1 cellular context compared by ENCODE assay signal in the genomic region with DNA sequence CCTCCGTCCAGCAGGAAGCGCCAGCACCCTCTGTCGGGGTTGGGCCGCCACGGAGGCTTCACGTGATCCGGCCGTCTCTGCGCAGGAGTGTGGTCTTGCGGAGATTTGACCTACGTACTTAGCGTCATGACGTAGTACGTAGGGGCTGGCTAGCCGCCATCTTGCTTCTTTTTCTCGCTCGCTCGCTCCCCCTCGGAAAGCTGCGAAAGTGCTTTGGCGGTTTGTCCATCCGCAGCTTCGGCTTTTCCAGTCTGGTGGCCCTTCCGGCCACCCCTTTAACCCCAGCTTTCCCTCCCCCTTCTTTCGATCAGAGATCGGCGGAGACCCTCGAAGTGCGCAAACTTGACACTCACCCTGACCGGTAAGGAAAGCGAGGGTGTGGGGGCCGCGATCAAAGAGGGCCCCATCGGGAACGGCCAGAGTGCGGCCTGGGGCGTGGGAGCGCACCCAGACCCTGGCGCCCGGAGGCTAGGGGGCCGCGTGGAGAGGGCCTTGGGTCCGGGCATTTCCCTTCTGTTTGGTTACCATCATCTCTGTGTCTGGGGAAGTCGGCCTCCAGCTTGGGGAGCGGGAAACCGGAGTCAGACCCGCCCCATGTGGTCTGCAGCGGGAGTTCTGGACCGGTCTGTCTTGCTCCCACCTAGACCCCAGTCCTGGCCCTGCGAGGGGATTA.
TF ChIP-seq lines count a peak whose summit lies in the region.

A gene (plus strand): TSS at position 156 of the 673 bp plus-strand sequence. CDS start 26,559 bp downstream, outside the sequence.

TF ChIP-seq in K562, 482 proteins besides CTCF, POLR2A, EP300 and RAD21 (continued from another document and continues in another):
- TF ChIP-seq NR4A1 (CRISPR knock-in tag; IDR thresholded peaks at IDR 0.05) (no peak), NR4A1 (tag; IDR thresholded peaks at IDR 0.05) (no peak), KHSRP (IDR thresholded peaks at IDR 0.05) (no peak; the same call in 1 of the 2 replicates), SREBF2 (CRISPR knock-in tag; IDR thresholded peaks at IDR 0.05) (0 out of 2 replicates have a peak, but pooled peaks have one; percentile 72), TAF1 (IDR thresholded peaks at IDR 0.05; ENCODE audit: control insufficient read depth, extremely low read depth, insufficient read depth, low read length, severe bottlenecking) (peak; percentile 85), MTA1 (IDR thresholded peaks at IDR 0.05; ENCODE audit: borderline replicate concordance) (no peak), MEF2D (tag; conservative IDR thresholded peaks at IDR 0.05; ENCODE audit: low read depth) (no peak; the same call in 1 of the 2 replicates), HDAC6 (IDR thresholded peaks at IDR 0.05; ENCODE audit: low read depth, low read length) (no peak), ZNF232 (CRISPR knock-in tag; IDR thresholded peaks at IDR 0.05) (peak; percentile 81; the same call in 1 of the 2 replicates), TAF9B (IDR thresholded peaks at IDR 0.05; ENCODE audit: partially characterized antibody) (peak; percentile 69), NRF1 (conservative IDR thresholded peaks at IDR 0.05 in 1 of 2, IDR thresholded peaks at IDR 0.05 in 1 of 2) (peak; percentile 93 to 95), ZSCAN29 (IDR thresholded peaks at IDR 0.05) (peak; percentile 73; the same call in 1 of the 2 replicates), ZNF121 (CRISPR knock-in tag; conservative IDR thresholded peaks at IDR 0.05) (0 out of 2 replicates have a peak, but pooled peaks have one; percentile 30), CBX3 (IDR thresholded peaks at IDR 0.05; ENCODE audit: borderline replicate concordance in 1 of 2, low read length in 2 of 2) (peak in 1 of 2 experiments; percentile 84; a peak in 2 of 3 replicates), POLR2B (IDR thresholded peaks at IDR 0.05; ENCODE audit: low read depth, partially characterized antibody) (peak; percentile 85), PRPF4 (IDR thresholded peaks at IDR 0.05; ENCODE audit: insufficient read depth, low read depth, low read length, poor library complexity, severe bottlenecking) (no peak), CREM (IDR thresholded peaks at IDR 0.05; ENCODE audit: low read depth) (peak; percentile 97), RBFOX2 (IDR thresholded peaks at IDR 0.05; ENCODE audit: low read depth, low read length) (peak; percentile 93), RFX5 (IDR thresholded peaks at IDR 0.05; ENCODE audit: low read depth, low read length) (no peak), RAD51 (IDR thresholded peaks at IDR 0.05; ENCODE audit: borderline replicate concordance, low read depth) (peak; percentile 97), ZNF77 (CRISPR knock-in tag; IDR thresholded peaks at IDR 0.05) (no peak), LARP7 (IDR thresholded peaks at IDR 0.05) (no peak), MAZ (CRISPR knock-in tag; conservative IDR thresholded peaks at IDR 0.05 in 1 of 2, IDR thresholded peaks at IDR 0.05 in 1 of 2) (peak; percentile 69 to 77; a peak in 3 of 4 replicates), HMG20A (CRISPR knock-in tag; conservative IDR thresholded peaks at IDR 0.05) (no peak)
- TF ChIP-seq, protein P1, sequence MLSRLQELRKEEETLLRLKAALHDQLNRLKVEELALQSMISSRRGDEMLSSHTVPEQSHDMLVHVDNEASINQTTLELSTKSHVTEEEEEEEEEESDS (CRISPR knock-in tag; IDR thresholded peaks at IDR 0.05): no peak
- TF ChIP-seq, protein P2, sequence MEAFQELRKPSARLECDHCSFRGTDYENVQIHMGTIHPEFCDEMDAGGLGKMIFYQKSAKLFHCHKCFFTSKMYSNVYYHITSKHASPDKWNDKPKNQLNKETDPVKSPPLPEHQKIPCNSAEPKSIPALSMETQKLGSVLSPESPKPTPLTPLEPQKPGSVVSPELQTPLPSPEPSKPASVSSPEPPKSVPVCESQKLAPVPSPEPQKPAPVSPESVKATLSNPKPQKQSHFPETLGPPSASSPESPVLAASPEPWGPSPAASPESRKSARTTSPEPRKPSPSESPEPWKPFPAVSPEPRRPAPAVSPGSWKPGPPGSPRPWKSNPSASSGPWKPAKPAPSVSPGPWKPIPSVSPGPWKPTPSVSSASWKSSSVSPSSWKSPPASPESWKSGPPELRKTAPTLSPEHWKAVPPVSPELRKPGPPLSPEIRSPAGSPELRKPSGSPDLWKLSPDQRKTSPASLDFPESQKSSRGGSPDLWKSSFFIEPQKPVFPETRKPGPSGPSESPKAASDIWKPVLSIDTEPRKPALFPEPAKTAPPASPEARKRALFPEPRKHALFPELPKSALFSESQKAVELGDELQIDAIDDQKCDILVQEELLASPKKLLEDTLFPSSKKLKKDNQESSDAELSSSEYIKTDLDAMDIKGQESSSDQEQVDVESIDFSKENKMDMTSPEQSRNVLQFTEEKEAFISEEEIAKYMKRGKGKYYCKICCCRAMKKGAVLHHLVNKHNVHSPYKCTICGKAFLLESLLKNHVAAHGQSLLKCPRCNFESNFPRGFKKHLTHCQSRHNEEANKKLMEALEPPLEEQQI (IDR thresholded peaks at IDR 0.05): peak; percentile 58; the same call in 1 of the 2 replicates
- TF ChIP-seq, protein P3, sequence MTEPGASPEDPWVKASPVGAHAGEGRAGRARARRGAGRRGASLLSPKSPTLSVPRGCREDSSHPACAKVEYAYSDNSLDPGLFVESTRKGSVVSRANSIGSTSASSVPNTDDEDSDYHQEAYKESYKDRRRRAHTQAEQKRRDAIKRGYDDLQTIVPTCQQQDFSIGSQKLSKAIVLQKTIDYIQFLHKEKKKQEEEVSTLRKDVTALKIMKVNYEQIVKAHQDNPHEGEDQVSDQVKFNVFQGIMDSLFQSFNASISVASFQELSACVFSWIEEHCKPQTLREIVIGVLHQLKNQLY (CRISPR knock-in tag; conservative IDR thresholded peaks at IDR 0.05): peak; percentile 92 to 98
- TF ChIP-seq, protein P4, sequence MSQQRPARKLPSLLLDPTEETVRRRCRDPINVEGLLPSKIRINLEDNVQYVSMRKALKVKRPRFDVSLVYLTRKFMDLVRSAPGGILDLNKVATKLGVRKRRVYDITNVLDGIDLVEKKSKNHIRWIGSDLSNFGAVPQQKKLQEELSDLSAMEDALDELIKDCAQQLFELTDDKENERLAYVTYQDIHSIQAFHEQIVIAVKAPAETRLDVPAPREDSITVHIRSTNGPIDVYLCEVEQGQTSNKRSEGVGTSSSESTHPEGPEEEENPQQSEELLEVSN (IDR thresholded peaks at IDR 0.05; ENCODE audit: borderline replicate concordance in 1 of 2, extremely low read depth in 1 of 2, insufficient read depth in 1 of 2, insufficient read length in 1 of 2, low read depth in 1 of 2, low read length in 1 of 2, poor library complexity in 1 of 2, severe bottlenecking in 1 of 2): peak; percentile 59 to 92
- TF ChIP-seq, protein P5, sequence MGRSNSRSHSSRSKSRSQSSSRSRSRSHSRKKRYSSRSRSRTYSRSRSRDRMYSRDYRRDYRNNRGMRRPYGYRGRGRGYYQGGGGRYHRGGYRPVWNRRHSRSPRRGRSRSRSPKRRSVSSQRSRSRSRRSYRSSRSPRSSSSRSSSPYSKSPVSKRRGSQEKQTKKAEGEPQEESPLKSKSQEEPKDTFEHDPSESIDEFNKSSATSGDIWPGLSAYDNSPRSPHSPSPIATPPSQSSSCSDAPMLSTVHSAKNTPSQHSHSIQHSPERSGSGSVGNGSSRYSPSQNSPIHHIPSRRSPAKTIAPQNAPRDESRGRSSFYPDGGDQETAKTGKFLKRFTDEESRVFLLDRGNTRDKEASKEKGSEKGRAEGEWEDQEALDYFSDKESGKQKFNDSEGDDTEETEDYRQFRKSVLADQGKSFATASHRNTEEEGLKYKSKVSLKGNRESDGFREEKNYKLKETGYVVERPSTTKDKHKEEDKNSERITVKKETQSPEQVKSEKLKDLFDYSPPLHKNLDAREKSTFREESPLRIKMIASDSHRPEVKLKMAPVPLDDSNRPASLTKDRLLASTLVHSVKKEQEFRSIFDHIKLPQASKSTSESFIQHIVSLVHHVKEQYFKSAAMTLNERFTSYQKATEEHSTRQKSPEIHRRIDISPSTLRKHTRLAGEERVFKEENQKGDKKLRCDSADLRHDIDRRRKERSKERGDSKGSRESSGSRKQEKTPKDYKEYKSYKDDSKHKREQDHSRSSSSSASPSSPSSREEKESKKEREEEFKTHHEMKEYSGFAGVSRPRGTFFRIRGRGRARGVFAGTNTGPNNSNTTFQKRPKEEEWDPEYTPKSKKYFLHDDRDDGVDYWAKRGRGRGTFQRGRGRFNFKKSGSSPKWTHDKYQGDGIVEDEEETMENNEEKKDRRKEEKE (IDR thresholded peaks at IDR 0.05; ENCODE audit: borderline replicate concordance in 1 of 2, control insufficient read depth in 1 of 2, low read depth in 2 of 2, low read length in 1 of 2): 0 out of 4 replicates have a peak, but pooled peaks of 1 of the 2 experiments have one; percentile 43
- TF ChIP-seq, protein P6, sequence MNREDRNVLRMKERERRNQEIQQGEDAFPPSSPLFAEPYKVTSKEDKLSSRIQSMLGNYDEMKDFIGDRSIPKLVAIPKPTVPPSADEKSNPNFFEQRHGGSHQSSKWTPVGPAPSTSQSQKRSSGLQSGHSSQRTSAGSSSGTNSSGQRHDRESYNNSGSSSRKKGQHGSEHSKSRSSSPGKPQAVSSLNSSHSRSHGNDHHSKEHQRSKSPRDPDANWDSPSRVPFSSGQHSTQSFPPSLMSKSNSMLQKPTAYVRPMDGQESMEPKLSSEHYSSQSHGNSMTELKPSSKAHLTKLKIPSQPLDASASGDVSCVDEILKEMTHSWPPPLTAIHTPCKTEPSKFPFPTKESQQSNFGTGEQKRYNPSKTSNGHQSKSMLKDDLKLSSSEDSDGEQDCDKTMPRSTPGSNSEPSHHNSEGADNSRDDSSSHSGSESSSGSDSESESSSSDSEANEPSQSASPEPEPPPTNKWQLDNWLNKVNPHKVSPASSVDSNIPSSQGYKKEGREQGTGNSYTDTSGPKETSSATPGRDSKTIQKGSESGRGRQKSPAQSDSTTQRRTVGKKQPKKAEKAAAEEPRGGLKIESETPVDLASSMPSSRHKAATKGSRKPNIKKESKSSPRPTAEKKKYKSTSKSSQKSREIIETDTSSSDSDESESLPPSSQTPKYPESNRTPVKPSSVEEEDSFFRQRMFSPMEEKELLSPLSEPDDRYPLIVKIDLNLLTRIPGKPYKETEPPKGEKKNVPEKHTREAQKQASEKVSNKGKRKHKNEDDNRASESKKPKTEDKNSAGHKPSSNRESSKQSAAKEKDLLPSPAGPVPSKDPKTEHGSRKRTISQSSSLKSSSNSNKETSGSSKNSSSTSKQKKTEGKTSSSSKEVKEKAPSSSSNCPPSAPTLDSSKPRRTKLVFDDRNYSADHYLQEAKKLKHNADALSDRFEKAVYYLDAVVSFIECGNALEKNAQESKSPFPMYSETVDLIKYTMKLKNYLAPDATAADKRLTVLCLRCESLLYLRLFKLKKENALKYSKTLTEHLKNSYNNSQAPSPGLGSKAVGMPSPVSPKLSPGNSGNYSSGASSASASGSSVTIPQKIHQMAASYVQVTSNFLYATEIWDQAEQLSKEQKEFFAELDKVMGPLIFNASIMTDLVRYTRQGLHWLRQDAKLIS (CRISPR knock-in tag; IDR thresholded peaks at IDR 0.05): 0 out of 2 replicates have a peak, but pooled peaks have one; percentile 22
- TF ChIP-seq, protein P7, sequence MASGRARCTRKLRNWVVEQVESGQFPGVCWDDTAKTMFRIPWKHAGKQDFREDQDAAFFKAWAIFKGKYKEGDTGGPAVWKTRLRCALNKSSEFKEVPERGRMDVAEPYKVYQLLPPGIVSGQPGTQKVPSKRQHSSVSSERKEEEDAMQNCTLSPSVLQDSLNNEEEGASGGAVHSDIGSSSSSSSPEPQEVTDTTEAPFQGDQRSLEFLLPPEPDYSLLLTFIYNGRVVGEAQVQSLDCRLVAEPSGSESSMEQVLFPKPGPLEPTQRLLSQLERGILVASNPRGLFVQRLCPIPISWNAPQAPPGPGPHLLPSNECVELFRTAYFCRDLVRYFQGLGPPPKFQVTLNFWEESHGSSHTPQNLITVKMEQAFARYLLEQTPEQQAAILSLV (tag; IDR thresholded peaks at IDR 0.05): no peak
- TF ChIP-seq, protein P8, sequence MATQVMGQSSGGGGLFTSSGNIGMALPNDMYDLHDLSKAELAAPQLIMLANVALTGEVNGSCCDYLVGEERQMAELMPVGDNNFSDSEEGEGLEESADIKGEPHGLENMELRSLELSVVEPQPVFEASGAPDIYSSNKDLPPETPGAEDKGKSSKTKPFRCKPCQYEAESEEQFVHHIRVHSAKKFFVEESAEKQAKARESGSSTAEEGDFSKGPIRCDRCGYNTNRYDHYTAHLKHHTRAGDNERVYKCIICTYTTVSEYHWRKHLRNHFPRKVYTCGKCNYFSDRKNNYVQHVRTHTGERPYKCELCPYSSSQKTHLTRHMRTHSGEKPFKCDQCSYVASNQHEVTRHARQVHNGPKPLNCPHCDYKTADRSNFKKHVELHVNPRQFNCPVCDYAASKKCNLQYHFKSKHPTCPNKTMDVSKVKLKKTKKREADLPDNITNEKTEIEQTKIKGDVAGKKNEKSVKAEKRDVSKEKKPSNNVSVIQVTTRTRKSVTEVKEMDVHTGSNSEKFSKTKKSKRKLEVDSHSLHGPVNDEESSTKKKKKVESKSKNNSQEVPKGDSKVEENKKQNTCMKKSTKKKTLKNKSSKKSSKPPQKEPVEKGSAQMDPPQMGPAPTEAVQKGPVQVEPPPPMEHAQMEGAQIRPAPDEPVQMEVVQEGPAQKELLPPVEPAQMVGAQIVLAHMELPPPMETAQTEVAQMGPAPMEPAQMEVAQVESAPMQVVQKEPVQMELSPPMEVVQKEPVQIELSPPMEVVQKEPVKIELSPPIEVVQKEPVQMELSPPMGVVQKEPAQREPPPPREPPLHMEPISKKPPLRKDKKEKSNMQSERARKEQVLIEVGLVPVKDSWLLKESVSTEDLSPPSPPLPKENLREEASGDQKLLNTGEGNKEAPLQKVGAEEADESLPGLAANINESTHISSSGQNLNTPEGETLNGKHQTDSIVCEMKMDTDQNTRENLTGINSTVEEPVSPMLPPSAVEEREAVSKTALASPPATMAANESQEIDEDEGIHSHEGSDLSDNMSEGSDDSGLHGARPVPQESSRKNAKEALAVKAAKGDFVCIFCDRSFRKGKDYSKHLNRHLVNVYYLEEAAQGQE (CRISPR knock-in tag; IDR thresholded peaks at IDR 0.05; ENCODE audit: low read depth): no peak
- TF ChIP-seq, protein P9, sequence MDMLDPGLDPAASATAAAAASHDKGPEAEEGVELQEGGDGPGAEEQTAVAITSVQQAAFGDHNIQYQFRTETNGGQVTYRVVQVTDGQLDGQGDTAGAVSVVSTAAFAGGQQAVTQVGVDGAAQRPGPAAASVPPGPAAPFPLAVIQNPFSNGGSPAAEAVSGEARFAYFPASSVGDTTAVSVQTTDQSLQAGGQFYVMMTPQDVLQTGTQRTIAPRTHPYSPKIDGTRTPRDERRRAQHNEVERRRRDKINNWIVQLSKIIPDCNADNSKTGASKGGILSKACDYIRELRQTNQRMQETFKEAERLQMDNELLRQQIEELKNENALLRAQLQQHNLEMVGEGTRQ (CRISPR knock-in tag; IDR thresholded peaks at IDR 0.05): peak; percentile 99
- TF ChIP-seq, protein P10, sequence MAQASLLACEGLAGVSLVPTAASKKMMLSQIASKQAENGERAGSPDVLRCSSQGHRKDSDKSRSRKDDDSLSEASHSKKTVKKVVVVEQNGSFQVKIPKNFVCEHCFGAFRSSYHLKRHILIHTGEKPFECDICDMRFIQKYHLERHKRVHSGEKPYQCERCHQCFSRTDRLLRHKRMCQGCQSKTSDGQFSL (CRISPR knock-in tag; IDR thresholded peaks at IDR 0.05): 0 out of 2 replicates have a peak, but pooled peaks have one; percentile 20
- TF ChIP-seq, protein P10 (tag; IDR thresholded peaks at IDR 0.05): peak in 1 of 2 experiments; percentile 65; a peak in 1 of 4 replicates
